In genomic region chr19:33266971-33267484, GRCh38 we compare ENCODE assay signal across 21 cellular contexts. TPM values are rescaled to one million over a fixed set of nuclear protein-coding genes. Genes with fewer than 3 reads are reported as not detected.
"Had no signal": no experiment of that assay in that cellular context is flagged by ENCODE, and none has a peak within 500 bp of the region (broad histone marks: within the 10 kb centered on the region; RNA-seq: fewer than 3 reads in every experiment).

No MANE protein-coding gene starts in this region.

- H3K27ac ChIP-seq: body of pancreas, suprapubic skin had no signal

- H3K36me3 ChIP-seq: suprapubic skin had no signal

- H3K9me3 ChIP-seq: body of pancreas, suprapubic skin had no signal

- H3K4me1 ChIP-seq: body of pancreas had no signal

- H3K27me3 ChIP-seq: body of pancreas, suprapubic skin had no signal

- ATAC-seq: activated CD4-positive, CD25-positive, alpha-beta regulatory T cell treated with anti-CD3 and anti-CD28 coated beads, Interleukin-2, amount 50 U/mL, for 24 hours; body of pancreas; left ventricle myocardium superior; natural killer cell; right cardiac atrium had no signal

- FAIRE-seq: colon, endometrium had no signal

- DNase-seq: activated CD4-positive, alpha-beta T cell treated with anti-CD3 and anti-CD28 coated beads, Interleukin-2, amount 50 U/mL, for 1 hour; activated CD8-positive, alpha-beta memory T cell treated with anti-CD3 and anti-CD28 coated beads for 24 hours; activated gamma-delta T cell treated with Interleukin-2 at 50 U/mL for 16 hours; amygdala; body of pancreas; caudate nucleus; hippocampal formation; left ventricle myocardium superior; mesenchymal stem cell; natural killer cell; stimulated activated CD4-positive, alpha-beta T cell treated with anti-CD3 and anti-CD28 coated beads, Interleukin-4, amount 100 ng/mL, for 4 hours; stimulated activated CD8-positive, alpha-beta memory T cell treated with anti-CD3 and anti-CD28 coated beads, Interleukin-4, amount 100 ng/mL, for 48 hours; stimulated activated naive CD4-positive, alpha-beta T cell treated with Interleukin-2 at 50 U/mL for 16 hours had no signal

- H3K4me3 ChIP-seq: body of pancreas, skin epidermis, suprapubic skin had no signal

RNA-seq across cellular contexts. Expression of gene SLC7A10, which starts 41.4 kb away (rescaled TPM):
- total RNA-seq: kidney epithelial cell, left ventricle myocardium superior, mucosa of gallbladder, natural killer cell, right cardiac atrium had no signal
